1 cellular context compared by ENCODE assay signal in genomic region chr3:53236112-53236841, GRCh38.
TF ChIP-seq lines count a peak whose summit lies in the region.

No MANE protein-coding gene starts in this region.

TF ChIP-seq in K562, 482 proteins besides CTCF, POLR2A, EP300 and RAD21 (continued from another document and continues in another):
- TF ChIP-seq JUND (IDR thresholded peaks at IDR 0.05; ENCODE audit: borderline replicate concordance, low read depth, low read length) (peak; percentile 36; the same call in 1 of the 2 replicates), JUND (tag; IDR thresholded peaks at IDR 0.05; ENCODE audit: borderline replicate concordance, low read depth, low read length) (peak; percentile 62; the same call in 2 of the 3 replicates), SOX6 (IDR thresholded peaks at IDR 0.05) (no peak), ZBTB2 (IDR thresholded peaks at IDR 0.05) (no peak), ELF4 (CRISPR knock-in tag; IDR thresholded peaks at IDR 0.05) (no peak), ZNF408 (CRISPR knock-in tag; IDR thresholded peaks at IDR 0.05; ENCODE audit: low read depth) (no peak), SREBF1 (IDR thresholded peaks at IDR 0.05; ENCODE audit: borderline replicate concordance, low read depth, low read length) (no peak), ZNF277 (CRISPR knock-in tag; IDR thresholded peaks at IDR 0.05; ENCODE audit: borderline replicate concordance) (no peak), ZNF583 (CRISPR knock-in tag; IDR thresholded peaks at IDR 0.05) (peak; percentile 90), CREB3 (tag; conservative IDR thresholded peaks at IDR 0.05; ENCODE audit: low read depth) (peak; percentile 89), E2F8 (IDR thresholded peaks at IDR 0.05; ENCODE audit: low read depth, partially characterized antibody) (no peak), ZNF224 (CRISPR knock-in tag; IDR thresholded peaks at IDR 0.05) (no peak), ESRRA (IDR thresholded peaks at IDR 0.05; ENCODE audit: borderline replicate concordance, low read depth) (no peak), PML (IDR thresholded peaks at IDR 0.05; ENCODE audit: low read length) (no peak), PTBP1 (IDR thresholded peaks at IDR 0.05; ENCODE audit: low read depth, low read length) (no peak), ZBTB8A (IDR thresholded peaks at IDR 0.05; ENCODE audit: partially characterized antibody) (no peak), USF1 (CRISPR knock-in tag; IDR thresholded peaks at IDR 0.05) (no peak), PHF21A (IDR thresholded peaks at IDR 0.05; ENCODE audit: borderline replicate concordance, low read depth) (no peak), NCOA6 (IDR thresholded peaks at IDR 0.05) (no peak), MEF2D (tag; conservative IDR thresholded peaks at IDR 0.05; ENCODE audit: low read depth) (peak; percentile 71), CCAR2 (IDR thresholded peaks at IDR 0.05; ENCODE audit: low read depth, low read length) (no peak), ETS1 (conservative IDR thresholded peaks at IDR 0.05; ENCODE audit: control insufficient read depth, low read depth, low read length) (no peak), DEAF1 (CRISPR knock-in tag; IDR thresholded peaks at IDR 0.05) (no peak), ZNF717 (CRISPR knock-in tag; IDR thresholded peaks at IDR 0.05) (no peak), HINFP (tag; conservative IDR thresholded peaks at IDR 0.05; ENCODE audit: low read depth) (no peak), PURB (CRISPR knock-in tag; IDR thresholded peaks at IDR 0.05; ENCODE audit: low read depth) (no peak), ZC3H4 (CRISPR knock-in tag; IDR thresholded peaks at IDR 0.05; ENCODE audit: borderline replicate concordance) (no peak), ZNF3 (CRISPR knock-in tag; IDR thresholded peaks at IDR 0.05) (no peak), GTF2A2 (tag; IDR thresholded peaks at IDR 0.05) (no peak), TRIM28 (IDR thresholded peaks at IDR 0.05) (no peak), ZNF263 (CRISPR knock-in tag; IDR thresholded peaks at IDR 0.05; ENCODE audit: borderline replicate concordance) (peak; percentile 29; the same call in 1 of the 2 replicates), E2F3 (CRISPR knock-in tag; IDR thresholded peaks at IDR 0.05) (0 out of 2 replicates have a peak, but pooled peaks have one; percentile 32), ZBTB33 (CRISPR knock-in tag; IDR thresholded peaks at IDR 0.05) (no peak), NR2C1 (IDR thresholded peaks at IDR 0.05) (no peak), NR2C1 (tag; IDR thresholded peaks at IDR 0.05) (no peak; the same call in 1 of the 2 replicates), GMEB1 (CRISPR knock-in tag; IDR thresholded peaks at IDR 0.05) (0 out of 2 replicates have a peak, but pooled peaks have one; percentile 48), ZBTB9 (CRISPR knock-in tag; IDR thresholded peaks at IDR 0.05) (peak; percentile 87), ZNF134 (CRISPR knock-in tag; conservative IDR thresholded peaks at IDR 0.05) (0 out of 2 replicates have a peak, but pooled peaks have one; percentile 15), HDAC8 (tag; IDR thresholded peaks at IDR 0.05) (peak; percentile 67; the same call in 1 of the 2 replicates), ZNF76 (CRISPR knock-in tag; IDR thresholded peaks at IDR 0.05; ENCODE audit: borderline replicate concordance) (peak; percentile 87), CGGBP1 (CRISPR knock-in tag; IDR thresholded peaks at IDR 0.05) (no peak), ZNF143 (CRISPR knock-in tag; IDR thresholded peaks at IDR 0.05) (no peak), SIX5 (IDR thresholded peaks at IDR 0.05; ENCODE audit: borderline replicate concordance in 1 of 2, insufficient read depth in 1 of 2, low read depth in 1 of 2, low read length in 2 of 2) (no peak), MTF1 (CRISPR knock-in tag; IDR thresholded peaks at IDR 0.05; ENCODE audit: borderline replicate concordance) (no peak), HDAC1 (IDR thresholded peaks at IDR 0.05) (0 out of 4 replicates have a peak, but pooled peaks of 1 of the 2 experiments have one; percentile 18), ZNF511 (CRISPR knock-in tag; IDR thresholded peaks at IDR 0.05) (no peak), ZNF274 (IDR thresholded peaks at IDR 0.05; ENCODE audit: borderline replicate concordance, low read depth, low read length) (no peak), NEUROD1 (IDR thresholded peaks at IDR 0.05; ENCODE audit: borderline replicate concordance, low read depth, low read length, partially characterized antibody) (no peak)
